ENCODE assay signal across 21 cellular contexts in the genomic region with DNA sequence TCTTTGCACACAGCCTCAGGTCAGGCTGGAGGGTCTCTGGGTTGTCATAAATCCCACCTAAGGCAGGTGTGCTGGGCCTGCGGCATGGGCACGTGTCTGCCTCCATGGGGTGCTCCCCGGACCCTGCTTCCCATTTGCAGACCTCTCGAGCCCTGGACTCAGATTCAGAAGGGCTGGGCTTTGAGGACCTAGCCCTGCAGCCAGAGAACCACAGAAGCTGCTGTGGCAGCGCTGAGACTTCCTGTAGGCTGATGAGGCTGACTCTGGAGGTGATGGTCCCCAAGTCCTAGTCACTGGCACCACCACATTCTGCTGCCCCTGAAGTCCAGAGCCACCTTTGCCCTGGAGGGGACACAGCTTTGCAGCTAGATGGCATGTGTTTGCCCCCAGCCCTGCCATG.
A peak's percentile ranks its signal among the peaks of the same experiment; 100 is the strongest.
DNase-seq lines count a peak whose midpoint lies in the region; ATAC-seq and TF ChIP-seq lines count a peak whose summit lies in the region.
"Had no signal": no experiment of that assay in that cellular context is flagged by ENCODE, and none has a peak within 500 bp of the region (broad histone marks: within the 10 kb centered on the region; RNA-seq: fewer than 3 reads in every experiment).

No MANE protein-coding gene starts in this region.

- no peaks in the 10 kb centered on the region for H3K36me3 ChIP-seq in heart right ventricle
- H3K36me3 ChIP-seq in osteoblast (ENCODE audit: insufficient read depth, low read length): no peaks in the 10 kb centered on the region
- no peaks in the 10 kb centered on the region for H3K36me3 ChIP-seq in aorta (ENCODE audit: control insufficient read depth in 1 of 2, insufficient read depth in 2 of 2, low read length in 1 of 2)
- H3K36me3 ChIP-seq in testis (ENCODE audit: low read depth, missing control alignments): no peaks in the 10 kb centered on the region
- H3K36me3 ChIP-seq: left lung, SJSA1, transverse colon had no signal

- peak overlapping the region; percentile 77 for H3K4me2 ChIP-seq in osteoblast (ENCODE audit: insufficient read depth, low read length)

- intact Hi-C loops in heart right ventricle (cut with DNase I): loop anchor here in 9 of 10 donors (2.0 to 10.0 kb wide), 9 partner anchors 45 to 300 kb away; a partner anchor contains a TSS
- intact Hi-C loops in Right ventricle myocardium superior (cut with DNase I): no loop called here
- intact Hi-C loops in aorta (cut with DNase I): loop anchor here in 1 of 2 donors (5.0 kb wide), 1 partner anchor 105 kb away; no protein-coding TSS in a partner anchor
- intact Hi-C loops in testis (cut with DNase I; ENCODE audit: low total_unique reads): no loop called here
- intact Hi-C loops in activated T-helper 1 cell treated with anti-CD3 and anti-CD28 coated beads, Interleukin-12 subunit alpha, Interleukin-12 subunit beta, Interleukin-2, Interleukin-4 antibody, amounts not matched to agents 30 ng/mL and 10 ng/mL and 1 ng/mL, durations not matched to agents 14 hours and 24 hours and 36 hours (cut with micrococcal nuclease): no loop called here

- H3K9me3 ChIP-seq in heart right ventricle: no peaks in the 10 kb centered on the region
- no peaks in the 10 kb centered on the region for H3K9me3 ChIP-seq in osteoblast (ENCODE audit: low read depth, low read length)
- no peaks in the 10 kb centered on the region for H3K9me3 ChIP-seq in aorta (ENCODE audit: control insufficient read depth, low read length)
- no peaks in the 10 kb centered on the region for H3K9me3 ChIP-seq in testis
- H3K9me3 ChIP-seq: left lung, SJSA1, transverse colon had no signal

- H3K27me3 ChIP-seq in heart right ventricle (no peaks in the 10 kb centered on the region), osteoblast (ENCODE audit: insufficient read depth, low read length) (no peaks in the 10 kb centered on the region), aorta (ENCODE audit: control insufficient read depth in 1 of 2, insufficient read depth in 2 of 2, low read length in 1 of 2) (no peaks in the 10 kb centered on the region), testis (no peaks in the 10 kb centered on the region)
- H3K27me3 ChIP-seq: left lung, SJSA1, transverse colon had no signal

- H3K4me3 Mint-ChIP-seq in activated T-helper 1 cell treated with anti-CD3 and anti-CD28 coated beads, Interleukin-12 subunit alpha, Interleukin-12 subunit beta, Interleukin-2, Interleukin-4 antibody, amounts not matched to agents 30 ng/mL and 10 ng/mL and 1 ng/mL, durations not matched to agents 14 hours and 24 hours and 36 hours: no peak overlapping the region
- H3K4me3 Mint-ChIP-seq: CD4-positive, alpha-beta memory T cell had no signal

- peak overlapping the region; percentile 27 for H2AFZ ChIP-seq in osteoblast (ENCODE audit: low read length)

- TF ChIP-seq POLR2A in testis (IDR thresholded peaks at IDR 0.05): no peak

- peak overlapping the region in 7 of 10 donors; percentile 4 to 68 (median 58) for H3K27ac ChIP-seq in heart right ventricle
- peak overlapping the region; percentile 2 to 68 for H3K27ac ChIP-seq in coronary artery
- H3K27ac ChIP-seq in osteoblast (ENCODE audit: low read depth, low read length): no peak overlapping the region
- H3K27ac ChIP-seq in aorta (ENCODE audit: low read depth in 1 of 2, low read length in 2 of 2): peak overlapping the region in 1 of 2 donors; percentile 49
- no peak overlapping the region for H3K27ac ChIP-seq in testis
- H3K27ac ChIP-seq: parathyroid adenoma, SJSA1 had no signal

- H3K27me3 Mint-ChIP-seq in activated T-helper 1 cell treated with anti-CD3 and anti-CD28 coated beads, Interleukin-12 subunit alpha, Interleukin-12 subunit beta, Interleukin-2, Interleukin-4 antibody, amounts not matched to agents 30 ng/mL and 10 ng/mL and 1 ng/mL, durations not matched to agents 14 hours and 24 hours and 36 hours (ENCODE audit: insufficient read depth): no peaks in the 10 kb centered on the region

- ATAC-seq in heart right ventricle: peak in 1 of 8 donors; percentile 16
- no peak for ATAC-seq in Right ventricle myocardium superior (ENCODE audit: poor library complexity)
- ATAC-seq in aorta (ENCODE audit: low FRiP score): peak; percentile 1
- ATAC-seq in HG02970 (IDR thresholded peaks at IDR 0.05; ENCODE audit: low FRiP score, unreplicated experiment): no peak

- WGBS in heart right ventricle, 2 donors: 83 to 92% methylated on average over 5 of the region's 5 CpGs
- 68% methylated on average over 5 of the region's 5 CpGs for WGBS in aorta, 2 donors
- WGBS in testis, 2 donors: 68 to 72% methylated on average over 5 of the region's 5 CpGs

- H3K36me3 Mint-ChIP-seq in activated T-helper 1 cell treated with anti-CD3 and anti-CD28 coated beads, Interleukin-12 subunit alpha, Interleukin-12 subunit beta, Interleukin-2, Interleukin-4 antibody, amounts not matched to agents 30 ng/mL and 10 ng/mL and 1 ng/mL, durations not matched to agents 14 hours and 24 hours and 36 hours (ENCODE audit: low read depth): no peaks in the 10 kb centered on the region
- H3K36me3 Mint-ChIP-seq: CD4-positive, alpha-beta memory T cell had no signal

- H3K4me1 ChIP-seq in heart right ventricle (peaks cover 14 to 27% (median 22%) of the 10 kb centered on the region in 9 donors), osteoblast (ENCODE audit: insufficient read depth, low read length) (peaks cover 15% of the 10 kb centered on the region), aorta (ENCODE audit: control insufficient read depth in 1 of 2, insufficient read depth in 2 of 2, low read length in 2 of 2) (no peaks in the 10 kb centered on the region), testis (peaks cover 18% of the 10 kb centered on the region)
- H3K4me1 ChIP-seq: SJSA1 had no signal

- no peak overlapping the region for H3K27ac Mint-ChIP-seq in activated T-helper 1 cell treated with anti-CD3 and anti-CD28 coated beads, Interleukin-12 subunit alpha, Interleukin-12 subunit beta, Interleukin-2, Interleukin-4 antibody, amounts not matched to agents 30 ng/mL and 10 ng/mL and 1 ng/mL, durations not matched to agents 14 hours and 24 hours and 36 hours
- H3K27ac Mint-ChIP-seq: activated T-helper 2 cell treated with anti-CD3 and anti-CD28 coated beads, Interferon-gamma antibody, Interleukin-2, Interleukin-4, amounts not matched to agents 10 μg/mL and 5 μg/mL and 100 μg/mL, durations not matched to agents 14 hours and 24 hours and 36 hours had no signal

- H4K20me1 ChIP-seq in osteoblast (ENCODE audit: insufficient read depth, low read length): peaks cover 3% of the 10 kb centered on the region

- H3K4me1 Mint-ChIP-seq in activated T-helper 1 cell treated with anti-CD3 and anti-CD28 coated beads, Interleukin-12 subunit alpha, Interleukin-12 subunit beta, Interleukin-2, Interleukin-4 antibody, amounts not matched to agents 30 ng/mL and 10 ng/mL and 1 ng/mL, durations not matched to agents 14 hours and 24 hours and 36 hours (ENCODE audit: low read depth): peaks cover 23% of the 10 kb centered on the region

- TF ChIP-seq CTCF in heart right ventricle (IDR thresholded peaks at IDR 0.05): no peak
- TF ChIP-seq CTCF in coronary artery (IDR thresholded peaks at IDR 0.05): no peak
- TF ChIP-seq CTCF in osteoblast (IDR thresholded peaks at IDR 0.05; ENCODE audit: extremely low read depth, low read depth, low read length): no peak
- no peak for TF ChIP-seq CTCF in testis (IDR thresholded peaks at IDR 0.05)

- no peaks in the 10 kb centered on the region for H3K9me3 Mint-ChIP-seq in activated T-helper 1 cell treated with anti-CD3 and anti-CD28 coated beads, Interleukin-12 subunit alpha, Interleukin-12 subunit beta, Interleukin-2, Interleukin-4 antibody, amounts not matched to agents 30 ng/mL and 10 ng/mL and 1 ng/mL, durations not matched to agents 14 hours and 24 hours and 36 hours
- H3K9me3 Mint-ChIP-seq: activated T-helper 2 cell treated with anti-CD3 and anti-CD28 coated beads, Interferon-gamma antibody, Interleukin-2, Interleukin-4, amounts not matched to agents 10 μg/mL and 5 μg/mL and 100 μg/mL, durations not matched to agents 14 hours and 24 hours and 36 hours; CD4-positive, alpha-beta memory T cell had no signal

- no peaks in the 10 kb centered on the region for H3K79me2 ChIP-seq in osteoblast (ENCODE audit: insufficient read depth, low read length)
- H3K79me2 ChIP-seq: parathyroid adenoma had no signal

- H3K4me3 ChIP-seq in heart right ventricle: no peak overlapping the region
- H3K4me3 ChIP-seq in coronary artery: no peak overlapping the region
- peak overlapping the region; percentile 41 for H3K4me3 ChIP-seq in osteoblast (ENCODE audit: insufficient read depth, low read length)
- no peak overlapping the region for H3K4me3 ChIP-seq in aorta (ENCODE audit: low read length in 2 of 2)
- no peak overlapping the region for H3K4me3 ChIP-seq in testis
- H3K4me3 ChIP-seq: left lung, SJSA1, smooth muscle cell, transverse colon had no signal

- DNase-seq in heart right ventricle: no peak
- DNase-seq in Right ventricle myocardium superior: no peak
- DNase-seq in coronary artery (ENCODE audit: low spot score): peak; percentile 74
- DNase-seq in osteoblast (ENCODE audit: insufficient read length, low spot score, missing footprints): no peak
- DNase-seq in aorta: peak in 1 of 2 donors; percentile 51
- DNase-seq in testis: no peak
- no peak for DNase-seq in activated T-helper 1 cell treated with anti-CD3 and anti-CD28 coated beads, Interleukin-12 subunit alpha, Interleukin-12 subunit beta, Interleukin-2, Interleukin-4 antibody, amounts not matched to agents 30 ng/mL and 10 ng/mL and 1 ng/mL, durations not matched to agents 14 hours and 24 hours and 36 hours (ENCODE audit: low spot score)
- DNase-seq: activated CD4-positive, CD25-positive, alpha-beta regulatory T cell; CD4-positive, alpha-beta memory T cell; DMS53; foreskin melanocyte; Kasumi-1; stimulated activated CD8-positive, alpha-beta memory T cell treated with anti-CD3 and anti-CD28 coated beads, Interleukin-4, amount 100 ng/mL, for 48 hours; T-helper 9 cell; transverse colon had no signal

Comparison
In these comparisons a context has a peak if more than half of its experiments do, and no peak if none do; other contexts are left out.
1. intact Hi-C loops: an anchor here in heart right ventricle (2.0 to 10.0 kb wide); none called in Right ventricle myocardium superior, testis and activated T-helper 1 cell treated with anti-CD3 and anti-CD28 coated beads, Interleukin-12 subunit alpha, Interleukin-12 subunit beta, Interleukin-2, Interleukin-4 antibody, amounts not matched to agents 30 ng/mL and 10 ng/mL and 1 ng/mL, durations not matched to agents 14 hours and 24 hours and 36 hours.
2. H3K27ac ChIP-seq: peak in heart right ventricle (7 of 10) and coronary artery (2 of 2); none in osteoblast (single experiment) and testis (0 of 2).